In the genomic region with DNA sequence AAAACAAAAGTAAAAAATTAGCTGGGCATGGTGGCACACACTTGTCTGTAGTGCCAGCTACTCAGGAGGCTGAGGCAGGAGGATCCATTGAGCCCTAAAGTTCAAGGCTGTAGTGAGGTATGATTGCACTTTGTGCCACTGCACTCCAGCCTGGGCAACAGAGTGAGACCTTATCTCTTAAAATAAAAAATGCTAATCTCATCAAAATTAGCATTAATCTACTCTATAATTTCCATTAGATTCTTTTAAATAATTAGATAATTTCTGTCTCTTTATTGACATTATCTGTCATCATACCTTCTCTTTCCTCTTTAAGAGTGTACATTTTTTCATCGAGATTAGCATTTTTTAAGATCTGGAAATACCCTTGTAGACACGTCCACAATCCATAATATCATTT, we compare ENCODE assay signal across 9 cellular contexts. TPM values are rescaled to one million over a fixed set of nuclear protein-coding genes. Genes with fewer than 3 reads are reported as not detected.
"Had no signal": no experiment of that assay in that cellular context is flagged by ENCODE, and none has a peak within 500 bp of the region (broad histone marks: within the 10 kb centered on the region; RNA-seq: fewer than 3 reads in every experiment).

No MANE protein-coding gene starts in this region.

- ATAC-seq: GM12878 had no signal

- DNase-seq: GDM1, GF-D8 had no signal

- H3K4me3 ChIP-seq: GM12878 had no signal

- FAIRE-seq: G401.6, GM12878, GM12891, GM12892, GM18507, GM19239 had no signal

RNA-seq across cellular contexts. Expression of gene PHACTR3, which starts 48.0 kb away (rescaled TPM):
- total RNA-seq: G401 had no signal
